Comparison of ENCODE assay signal across 9 cellular contexts in genomic region chr17:45222273-45222993, GRCh38. TPM values are rescaled to one million over a fixed set of nuclear protein-coding genes. Genes with fewer than 3 reads are reported as not detected.
A peak's percentile ranks its signal among the peaks of the same experiment; 100 is the strongest.
DNase-seq lines count a peak whose midpoint lies in the region; ATAC-seq, FAIRE-seq and TF ChIP-seq lines count a peak whose summit lies in the region.
"Had no signal": no experiment of that assay in that cellular context is flagged by ENCODE, and none has a peak within 500 bp of the region (broad histone marks: within the 10 kb centered on the region; RNA-seq: fewer than 3 reads in every experiment).

No MANE protein-coding gene starts in this region.

- no peaks in the 10 kb centered on the region for H3K36me3 ChIP-seq in HUES6 (ENCODE audit: control insufficient read depth, insufficient read depth, low read length)
- no peaks in the 10 kb centered on the region for H3K36me3 ChIP-seq in iPS-18a (ENCODE audit: control insufficient read depth, low read depth, low read length)

- 15% methylated on average over 22 of the region's 37 CpGs for WGBS in A549 (ENCODE audit: missing lambda C conversion rate)

- peaks cover 64% of the 10 kb centered on the region for H3K27me3 ChIP-seq in HUES6 (ENCODE audit: control insufficient read depth, insufficient read depth, low read length)
- peaks cover 53% of the 10 kb centered on the region for H3K27me3 ChIP-seq in iPS-18a (ENCODE audit: control insufficient read depth, insufficient read depth, low read length)

- H3K4me3 ChIP-seq in A549 (peak overlapping the region; percentile 97), HUES6 (ENCODE audit: low read depth, low read length) (peak overlapping the region; percentile 56), iPS-18a (ENCODE audit: low read length) (peak overlapping the region; percentile 56)

- H3K27ac ChIP-seq in A549 (peak overlapping the region; percentile 97), HUES6 (ENCODE audit: low read depth, low read length) (no peak overlapping the region), iPS-18a (ENCODE audit: low read length) (no peak overlapping the region)
- H3K27ac ChIP-seq: epithelial cell of prostate had no signal

- no peaks in the 10 kb centered on the region for H3K9me3 ChIP-seq in A549
- no peaks in the 10 kb centered on the region for H3K9me3 ChIP-seq in HUES6 (ENCODE audit: control insufficient read depth, insufficient read depth, low read depth, low read length)
- H3K9me3 ChIP-seq in iPS-18a (ENCODE audit: control insufficient read depth, low read depth, low read length) = no peaks in the 10 kb centered on the region

- no peak for TF ChIP-seq EP300 in A549 (IDR thresholded peaks at IDR 0.05)

- no peak for TF ChIP-seq RAD21 in A549 (conservative IDR thresholded peaks at IDR 0.05 in 1 of 2, IDR thresholded peaks at IDR 0.05 in 1 of 2)

- ATAC-seq in A549 (peak in 1 of 2 experiments; percentile 7; a peak in 3 of 6 replicates), HG03457 (IDR thresholded peaks at IDR 0.05; ENCODE audit: unreplicated experiment) (no peak), HG02588 (IDR thresholded peaks at IDR 0.05; ENCODE audit: unreplicated experiment) (no peak)

- TF ChIP-seq CTCF in A549 (IDR thresholded peaks at IDR 0.05) = no peak

- FAIRE-seq in A549 (lab: Jason Lieb, UNC) = no peak

- H3K4me1 ChIP-seq in A549 (peaks cover 71% of the 10 kb centered on the region), HUES6 (ENCODE audit: control insufficient read depth, insufficient read depth, low read length) (peaks cover 18% of the 10 kb centered on the region), iPS-18a (ENCODE audit: control insufficient read depth, low read depth, low read length) (peaks cover 3% of the 10 kb centered on the region)

- DNase-seq in A549 (ENCODE audit: low read depth in 1 of 2, low spot score in 1 of 2) (no peak), Ammon's horn (ENCODE audit: low spot score) (no peak)
- peak; percentile 59 for DNase-seq in activated naive CD4-positive, alpha-beta T cell treated with Interleukin-2 at 50 U/mL for 16 hours
- DNase-seq in stimulated activated CD8-positive, alpha-beta memory T cell treated with anti-CD3 and anti-CD28 coated beads, Interleukin-4, amount 100 ng/mL, for 24 hours (ENCODE audit: low read depth) = peak; percentile 37

- H3K4me2 ChIP-seq in A549 = peak overlapping the region; percentile 92

- H3K9ac ChIP-seq in HUES6 (ENCODE audit: low read length) (no peak overlapping the region), iPS-18a (ENCODE audit: low read length) (no peak overlapping the region)

- CTCF ChIA-PET in A549 (lab: Yijun Ruan, JAX) = interaction anchor here (1.0 to 52.3 kb wide), 9 partner anchors 19 to 205 kb away, joined by 3 to 2147 read pairs (median 182); partner anchors contain the start of genes ACBD4, HEXIM1 and HEXIM2

- no peak for TF ChIP-seq POLR2A in A549 (IDR thresholded peaks at IDR 0.05; ENCODE audit: low read length)

- POLR2A ChIA-PET in A549 (lab: Yijun Ruan, JAX) = interaction anchor here (0.8 to 2.2 kb wide), 2 partner anchors 74 to 87 kb away, joined by 4 to 15 read pairs; partner anchors contain the start of genes ACBD4 and HEXIM1

TF ChIP-seq in A549, 52 proteins besides CTCF, POLR2A, EP300 and RAD21:
- TF ChIP-seq JUN (IDR thresholded peaks at IDR 0.05) (peak; percentile 22 to 45; a peak in 1 of 5 replicates), FOXS1 (CRISPR knock-in tag; IDR thresholded peaks at IDR 0.05) (no peak)

RNA-seq across cellular contexts. Expression of gene FMNL1, which starts 0.7 kb away (rescaled TPM):
- 8.6 and 17.5 TPM in 2 replicates for polyA plus RNA-seq in A549 (2011; rRNA removed)
- 40.3 and 42.8 TPM in 2 replicates for polyA plus RNA-seq in A549 (2012; cell fraction: cytosol; rRNA removed)
- polyA plus RNA-seq in A549 (2012; cell fraction: nucleus; rRNA removed) = 91.1 and 105 TPM in 2 replicates
- 43.9 to 47.9 TPM (median 44.0 TPM) in 3 replicates for polyA plus RNA-seq in A549 (2017; fragmentation: RNase III; extraction: RNeasy Plus Mini Kit Qiagen cat#74134 plus additional on column Dnase treatment)
- polyA minus RNA-seq in A549 (2011; rRNA and poly(A)+ RNA removed) = 29.7 and 46.8 TPM in 2 replicates

RNA-seq across cellular contexts. Expression of gene SPATA32, which starts 39.5 kb away (rescaled TPM):
- polyA plus RNA-seq in A549 (2011; rRNA removed) = 0.05 and 0.08 TPM in 2 replicates
- 0.09 and 0.16 TPM in 2 replicates for polyA plus RNA-seq in A549 (2012; cell fraction: cytosol; rRNA removed)
- polyA plus RNA-seq in A549 (2012; cell fraction: nucleus; rRNA removed) = 0.40 and 0.54 TPM in 2 replicates
- polyA plus RNA-seq in A549 (2017; fragmentation: RNase III; extraction: RNeasy Plus Mini Kit Qiagen cat#74134 plus additional on column Dnase treatment) = 0.09 to 0.25 TPM (median 0.21 TPM) in 3 replicates
- not detected in 2 replicates for polyA minus RNA-seq in A549 (2011; rRNA and poly(A)+ RNA removed)

Comparison
In these comparisons a context has a peak if more than half of its experiments do, and no peak if none do; other contexts are left out.
1. DNase-seq: peak in activated naive CD4-positive, alpha-beta T cell treated with Interleukin-2 at 50 U/mL for 16 hours (single experiment) and stimulated activated CD8-positive, alpha-beta memory T cell treated with anti-CD3 and anti-CD28 coated beads, Interleukin-4, amount 100 ng/mL, for 24 hours (single experiment); none in A549 (0 of 2) and Ammon's horn (single experiment).
2. H3K27ac ChIP-seq: peak in A549 (2 of 2); none in HUES6 (single experiment) and iPS-18a (single experiment).
3. Peak in every context shown above with its lines, with median percentiles within 50 percentile points of each other: H3K4me3 ChIP-seq.